Comparison of ENCODE assay signal across 10 cellular contexts in the genomic region with DNA sequence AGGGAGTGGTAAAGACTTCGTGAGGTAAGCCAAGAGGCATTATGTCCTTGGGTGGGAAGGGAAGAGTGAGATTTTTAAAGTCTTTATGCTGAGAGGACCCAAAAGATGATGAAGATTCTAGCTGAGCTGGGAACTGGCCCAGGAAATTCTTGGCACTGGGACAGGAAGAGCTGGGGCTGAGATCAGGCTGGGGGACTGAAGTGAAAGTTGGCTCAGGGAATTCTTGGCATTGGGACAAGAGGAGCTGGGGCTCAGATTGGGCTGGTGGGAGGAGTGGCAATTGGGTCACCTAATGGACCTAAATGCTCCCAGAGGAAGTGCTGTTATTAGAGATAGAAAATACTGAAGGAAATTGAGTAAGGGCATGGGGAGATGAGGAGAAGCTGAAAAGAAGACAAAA. TPM values are rescaled to one million over a fixed set of nuclear protein-coding genes. Genes with fewer than 3 reads are reported as not detected.
DNase-seq lines count a peak whose midpoint lies in the region; ATAC-seq, FAIRE-seq and TF ChIP-seq lines count a peak whose summit lies in the region.
"Had no signal": no experiment of that assay in that cellular context is flagged by ENCODE, and none has a peak within 500 bp of the region (broad histone marks: within the 10 kb centered on the region; RNA-seq: fewer than 3 reads in every experiment).

No MANE protein-coding gene starts in this region.

- CTCF ChIA-PET in HEK293 (lab: Yijun Ruan, JAX) = interaction anchor here (0.6 to 2.0 kb wide), 4 partner anchors 51 to 410 kb away, joined by 3 to 6 read pairs (median 3); no protein-coding TSS in a partner anchor
- CTCF ChIA-PET in GM12878 (lab: Yijun Ruan, JAX) = interaction anchor here (0.8 to 2.9 kb wide), 10 partner anchors 9 to 207 kb away, joined by 3 to 17 read pairs (median 6); no protein-coding TSS in a partner anchor

- TF ChIP-seq POLR2A in GM12878 (IDR thresholded peaks at IDR 0.05; ENCODE audit: low read depth, low read length) (no peak), thyroid gland (IDR thresholded peaks at IDR 0.05) (no peak)

- H3K27me3 ChIP-seq in GM12878 (replicated peaks in 1 of 2; ENCODE audit: control insufficient read depth in 2 of 2, insufficient read depth in 2 of 2, low read length in 1 of 2) (no peaks in the 10 kb centered on the region), thyroid gland (no peaks in the 10 kb centered on the region)
- H3K27me3 ChIP-seq: spleen had no signal

- no peak overlapping the region for H2AFZ ChIP-seq in GM12878 (ENCODE audit: control insufficient read depth, low read depth, low read length)

- SMC1A ChIA-PET in GM12878 (lab: Charles Lee; ENCODE audit: uncharacterized antibody, unreplicated experiment) = interaction anchor here (0.7 to 7.0 kb wide), 14 partner anchors 8 to 577 kb away, joined by 3 to 83 read pairs (median 8); no protein-coding TSS in a partner anchor

- no peak for TF ChIP-seq EP300 in GM12878 (IDR thresholded peaks at IDR 0.05; ENCODE audit: borderline replicate concordance in 1 of 2, control insufficient read depth in 1 of 2, low read depth in 2 of 2, low read length in 2 of 2)

- H3K79me2 ChIP-seq in GM12878 (ENCODE audit: control insufficient read depth, insufficient read depth, low read length) = no peaks in the 10 kb centered on the region

- H3K9ac ChIP-seq in GM12878 (ENCODE audit: control insufficient read depth, insufficient read depth, low read length) = no peak overlapping the region

- RAD21 ChIA-PET in GM12878 (lab: Charles Lee; ENCODE audit: unreplicated experiment) = interaction anchor here (0.8 to 3.3 kb wide), 13 partner anchors 15 to 186 kb away, joined by 3 to 29 read pairs (median 4); no protein-coding TSS in a partner anchor

- POLR2A ChIA-PET in HEK293 (lab: Yijun Ruan, JAX) = no interaction called here
- POLR2A ChIA-PET in GM12878 (lab: Charles Lee) = interaction anchor here (0.7 to 3.3 kb wide), 7 partner anchors 11 to 225 kb away, joined by 3 to 10 read pairs (median 4); no protein-coding TSS in a partner anchor

- H3K9me3 ChIP-seq in HEK293 (ENCODE audit: control insufficient read depth, insufficient read depth, low read depth, low read length) (no peaks in the 10 kb centered on the region), GM12878 (replicated peaks; ENCODE audit: control insufficient read depth, insufficient read depth, low read length) (no peaks in the 10 kb centered on the region), thyroid gland (no peaks in the 10 kb centered on the region)
- H3K9me3 ChIP-seq: spleen had no signal

- no peak overlapping the region for H3K27ac ChIP-seq in HEK293 (ENCODE audit: extremely low read depth, low read depth, low read length)
- no peak overlapping the region for H3K27ac ChIP-seq in GM12878 (ENCODE audit: control insufficient read depth, insufficient read depth)
- peak overlapping the region; percentile 22 to 63 (median 53) for H3K27ac ChIP-seq in thyroid gland

- H3K4me1 ChIP-seq in HEK293 (ENCODE audit: control insufficient read depth, insufficient read depth, low read length) (no peaks in the 10 kb centered on the region), GM12878 (ENCODE audit: control insufficient read depth, insufficient read depth, low read length) (peaks cover 4% of the 10 kb centered on the region), thyroid gland (peaks cover 16 to 21% of the 10 kb centered on the region in 2 donors)

- H3K36me3 ChIP-seq in HEK293 (ENCODE audit: control insufficient read depth in 2 of 2, insufficient read depth in 1 of 2, low read length in 2 of 2) (no peaks in the 10 kb centered on the region), GM12878 (ENCODE audit: control insufficient read depth in 2 of 2, insufficient read depth in 2 of 2, low read length in 1 of 2) (no peaks in the 10 kb centered on the region), thyroid gland (no peaks in the 10 kb centered on the region)
- H3K36me3 ChIP-seq: spleen had no signal

- WGBS in GM12878 (ENCODE audit: insufficient coverage, insufficient replicate concordance, low lambda C conversion rate, missing lambda C conversion rate) = 43% methylated on average over 1 of the region's 1 CpG
- WGBS in thyroid gland, 2 donors = 8 to 14% methylated on average over 1 of the region's 1 CpG

- in situ Hi-C loops in GM12878 (cut with MboI) = no loop called here

- no peaks in the 10 kb centered on the region for H4K20me1 ChIP-seq in GM12878 (ENCODE audit: control insufficient read depth, insufficient read depth)

- ATAC-seq in GM12878 (no peak), GM18867 (IDR thresholded peaks at IDR 0.05; ENCODE audit: unreplicated experiment) (no peak), HG03342 (IDR thresholded peaks at IDR 0.05; ENCODE audit: unreplicated experiment) (no peak), HG03571 (IDR thresholded peaks at IDR 0.05; ENCODE audit: unreplicated experiment) (no peak)

- intact Hi-C loops in GM12878 (cut with micrococcal nuclease; ENCODE audit: unreplicated experiment) = no loop called here
- intact Hi-C loops in thyroid gland (cut with DNase I) = no loop called here

- TF ChIP-seq RAD21 in GM12878 (IDR thresholded peaks at IDR 0.05; ENCODE audit: insufficient read depth, low read depth, low read length) = no peak

- no peak for FAIRE-seq in GM12878 (lab: Jason Lieb, UNC)

- TF ChIP-seq CTCF in HEK293 (tag by site-specific recombination; IDR thresholded peaks at IDR 0.05) (no peak), GM12878 (IDR thresholded peaks at IDR 0.05 in 2 of 3, conservative IDR thresholded peaks at IDR 0.05 in 1 of 3; ENCODE audit: control insufficient read depth in 2 of 3, extremely low read depth in 1 of 3, insufficient read depth in 1 of 3, low read depth in 3 of 3, low read length in 3 of 3) (no peak), thyroid gland (IDR thresholded peaks at IDR 0.05) (no peak)

- BruUV-seq in GM12878 (replicated peaks; lab: Mats Ljungman, UMichigan) = no TSS peak

- H3K4me3 ChIP-seq in HEK293 (ENCODE audit: low read depth, low read length) (no peak overlapping the region), GM12878 (no peak overlapping the region), thyroid gland (replicated peaks in 1 of 3) (no peak overlapping the region)
- H3K4me3 ChIP-seq: spleen had no signal

- DNase-seq in GM12878 (ENCODE audit: low read depth, low spot score) (no peak), inferior parietal cortex (ENCODE audit: extremely low spot score) (peak; percentile 24), thyroid gland (peak; percentile 89 to 90), T-helper 1 cell (no peak)
- DNase-seq: activated CD4-positive, alpha-beta T cell treated with anti-CD3 and anti-CD28 coated beads for 48 hours; spleen had no signal

- peak overlapping the region; percentile 13; the same call in 1 of the 2 replicates for H3K4me2 ChIP-seq in GM12878 (ENCODE audit: control insufficient read depth, insufficient read depth)

TF ChIP-seq in HEK293, 187 proteins besides CTCF, POLR2A, EP300 and RAD21:
- no peak for TF ChIP-seq ZBTB17 (tag by site-specific recombination; IDR thresholded peaks at IDR 0.05)
- 0 out of 2 replicates have a peak, but pooled peaks have one; percentile 5 for TF ChIP-seq ZNF335 (tag by site-specific recombination; conservative IDR thresholded peaks at IDR 0.05)
- TF ChIP-seq ZNF112 (tag by site-specific recombination; IDR thresholded peaks at IDR 0.05) = no peak
- no peak for TF ChIP-seq KLF1 (tag by site-specific recombination; IDR thresholded peaks at IDR 0.05)
- TF ChIP-seq ZNF660 (tag by site-specific recombination; IDR thresholded peaks at IDR 0.05) = 0 out of 2 replicates have a peak, but pooled peaks have one; percentile 48
TF ChIP-seq in HEK293: peak in this region for 2.

TF ChIP-seq in GM12878, 131 proteins besides CTCF, POLR2A, EP300 and RAD21 (continues in another document):
- TF ChIP-seq IKZF1 (conservative IDR thresholded peaks at IDR 0.05) (no peak), PML (IDR thresholded peaks at IDR 0.05; ENCODE audit: low read length) (no peak), BMI1 (IDR thresholded peaks at IDR 0.05; ENCODE audit: borderline replicate concordance) (no peak)

RNA-seq across cellular contexts. Expression of a gene that starts 8.9 kb away (rescaled TPM):
- total RNA-seq in GM12878 (2013; cell fraction: nucleolus; rRNA removed) = not detected in 2 replicates
- total RNA-seq in GM12878 (2014; rRNA removed) = 0.27 TPM in 1 of 2 replicates, not detected in the other
- 0.27 and 0.28 TPM in 2 replicates for total RNA-seq in GM12878 (2014; rRNA removed; fragmentation: Illumina TruSeq; extraction: Trizol)
- total RNA-seq in GM12878 (2021) = 0.16 and 0.23 TPM in 2 replicates
- not detected for polyA plus RNA-seq in GM12878 (2011; ENCODE audit: low read depth)
- polyA plus RNA-seq in GM12878 (2011; rRNA removed) = 0.68 and 1.1 TPM in 2 replicates
- 0.25 and 0.33 TPM in 2 replicates for polyA plus RNA-seq in GM12878 (2011; cell fraction: cytosol; rRNA removed)
- polyA plus RNA-seq in GM12878 (2011; cell fraction: nucleus; rRNA removed) = 0.90 and 1.0 TPM in 2 replicates
- polyA plus RNA-seq in GM12878 (2012) = not detected in 2 replicates
- polyA plus RNA-seq in GM12878 (2014; fragmentation: Illumina TruSeq; extraction: Trizol) = 0.16 and 0.40 TPM in 2 replicates
- polyA plus RNA-seq in GM12878 (2014; fragmentation: Nextera tagmentation; extraction: Ambion mirVana) = under 1 TPM; 0.15 to 0.16 TPM
- polyA plus RNA-seq in GM12878 (2014; rRNA removed) = 0.09 TPM in 1 of 2 replicates, not detected in the other
- polyA plus RNA-seq in GM12878 (2016; fragmentation: Nextera tagmentation; extraction: Ambion mirVana) = under 1 TPM; 0.13 to 0.34 TPM
- polyA minus RNA-seq in GM12878 (2011; rRNA and poly(A)+ RNA removed) = 0.41 and 0.73 TPM in 2 replicates
- 1.1 TPM in 1 of 2 replicates, not detected in the other for polyA minus RNA-seq in GM12878 (2011; cell fraction: cytosol; rRNA and poly(A)+ RNA removed)
- polyA minus RNA-seq in GM12878 (2011; cell fraction: nucleus; rRNA and poly(A)+ RNA removed) = 0.24 and 0.48 TPM in 2 replicates
- total RNA-seq in thyroid gland = 1 to 10 TPM in 3 of 4 donors, under 1 TPM in 1; 0.79 to 3.4 (median 2.0) TPM
- total RNA-seq: spleen had no signal

Comparison
In these comparisons a context has a peak if more than half of its experiments do, and no peak if none do; other contexts are left out.
1. H3K27ac ChIP-seq: peak in thyroid gland (3 of 3); none in HEK293 (single experiment) and GM12878 (single experiment).
2. DNase-seq: peak in inferior parietal cortex (single experiment) and thyroid gland (2 of 2); none in GM12878 (single experiment) and T-helper 1 cell (0 of 5).